Comparison of ENCODE assay signal across 10 cellular contexts in genomic region chr11:66641834-66642233, GRCh38. TPM values are rescaled to one million over a fixed set of nuclear protein-coding genes. Genes with fewer than 3 reads are reported as not detected.
A peak's percentile ranks its signal among the peaks of the same experiment; 100 is the strongest.
DNase-seq lines count a peak whose midpoint lies in the region; ATAC-seq and TF ChIP-seq lines count a peak whose summit lies in the region.
"Had no signal": no experiment of that assay in that cellular context is flagged by ENCODE, and none has a peak within 500 bp of the region (broad histone marks: within the 10 kb centered on the region; RNA-seq: fewer than 3 reads in every experiment).

No MANE protein-coding gene starts in this region.

- H3K9me3 ChIP-seq in iPS-18a (ENCODE audit: control insufficient read depth, low read depth, low read length), result no peaks in the 10 kb centered on the region
- H3K9me3 ChIP-seq in subcutaneous abdominal adipose tissue (ENCODE audit: control insufficient read depth in 5 of 5, low read length in 5 of 5), result no peaks in the 10 kb centered on the region

- H3K36me3 Mint-ChIP-seq in activated T-cell treated with anti-CD3 and anti-CD28 coated beads, Interleukin-2, amount 50 U/mL, for 24 hours (ENCODE audit: low read depth), result peaks cover 97% of the 10 kb centered on the region
- peaks cover 86% of the 10 kb centered on the region for H3K36me3 Mint-ChIP-seq in activated B cell treated with CpG ODN at 0.5 μM for 24 hours (ENCODE audit: low read depth)

- H3K36me3 ChIP-seq in iPS-18a (ENCODE audit: control insufficient read depth, low read depth, low read length) (peaks cover 70% of the 10 kb centered on the region), subcutaneous abdominal adipose tissue (ENCODE audit: control insufficient read depth in 5 of 5, insufficient read depth in 5 of 5, low read length in 5 of 5) (peaks cover 29 to 62% (median 50%) of the 10 kb centered on the region in 5 donors)

- no peak for ATAC-seq in activated B cell treated with CpG ODN at 0.5 μM for 24 hours (ENCODE audit: low read depth)
- ATAC-seq in GM18519 (IDR thresholded peaks at IDR 0.05; ENCODE audit: low FRiP score, unreplicated experiment), result no peak

- no peaks in the 10 kb centered on the region for H3K27me3 Mint-ChIP-seq in activated T-cell treated with anti-CD3 and anti-CD28 coated beads, Interleukin-2, amount 50 U/mL, for 24 hours
- no peaks in the 10 kb centered on the region for H3K27me3 Mint-ChIP-seq in activated B cell treated with CpG ODN at 0.5 μM for 24 hours

- H3K27ac ChIP-seq in iPS-18a (ENCODE audit: low read length) (no peak overlapping the region), subcutaneous abdominal adipose tissue (ENCODE audit: low read depth, low read length) (no peak overlapping the region)

- POLR2A ChIA-PET in activated B cell treated with CpG ODN at 0.5 μM for 24 hours (lab: Charles Lee), result interaction anchor here (0.6 to 11.1 kb wide), 2 partner anchors 12 to 20 kb away, joined by 5 to 272 read pairs; partner anchors contain the start of gene RBM14
- POLR2A ChIA-PET in GM10248 (lab: Yijun Ruan, JAX), result no interaction called here

- peak overlapping the region; percentile 10 for H3K9ac ChIP-seq in iPS-18a (ENCODE audit: low read length)
- H3K9ac ChIP-seq in subcutaneous abdominal adipose tissue (ENCODE audit: low read length in 5 of 5), result peak overlapping the region in 2 of 5 donors; percentile 65 to 73

- H3K4me3 ChIP-seq in iPS-18a (ENCODE audit: low read length) (peak overlapping the region; percentile 100), subcutaneous abdominal adipose tissue (ENCODE audit: low read depth in 1 of 5, low read length in 5 of 5) (peak overlapping the region; percentile 34 to 98 (median 41))

- H3K27me3 ChIP-seq in iPS-18a (ENCODE audit: control insufficient read depth, insufficient read depth, low read length), result no peaks in the 10 kb centered on the region
- no peaks in the 10 kb centered on the region for H3K27me3 ChIP-seq in subcutaneous abdominal adipose tissue (ENCODE audit: control insufficient read depth in 5 of 5, insufficient read depth in 4 of 5, low read length in 5 of 5)

- peaks cover 88% of the 10 kb centered on the region for H3K4me1 Mint-ChIP-seq in activated T-cell treated with anti-CD3 and anti-CD28 coated beads, Interleukin-2, amount 50 U/mL, for 24 hours (ENCODE audit: low read depth)
- H3K4me1 Mint-ChIP-seq in activated B cell treated with CpG ODN at 0.5 μM for 24 hours, result peaks cover 88% of the 10 kb centered on the region

- H3K27ac Mint-ChIP-seq in activated T-cell treated with anti-CD3 and anti-CD28 coated beads, Interleukin-2, amount 50 U/mL, for 24 hours, result peak overlapping the region; percentile 98
- H3K27ac Mint-ChIP-seq in activated B cell treated with CpG ODN at 0.5 μM for 24 hours, result no peak overlapping the region

- intact Hi-C loops in activated B cell treated with CpG ODN at 0.5 μM for 24 hours (cut with micrococcal nuclease), result no loop called here

- DNase-seq in activated T-cell treated with anti-CD3 and anti-CD28 coated beads, Interleukin-2, amount 50 U/mL, for 24 hours, result no peak
- DNase-seq in activated T-cell treated with anti-CD3 and anti-CD28 coated beads, Interleukin-2, amount 50 U/mL, for 1 hour, result no peak
- DNase-seq in activated B cell treated with CpG ODN at 0.5 μM for 24 hours, result no peak
- no peak for DNase-seq in NCI-H446 (lab: John Stamatoyannopoulos, UW)
- DNase-seq in GM10248 (ENCODE audit: extremely low spot score), result no peak
- DNase-seq: dermis blood vessel endothelial cell, DMS53 had no signal

- TF ChIP-seq CTCF in activated B cell treated with CpG ODN at 0.5 μM for 24 hours (IDR thresholded peaks at IDR 0.05) (no peak), GM10248 (IDR thresholded peaks at IDR 0.05; ENCODE audit: control extremely low read depth, extremely low read depth, low read depth, missing control alignments) (no peak)

- H3K4me1 ChIP-seq in iPS-18a (ENCODE audit: control insufficient read depth, low read depth, low read length), result peaks cover 36% of the 10 kb centered on the region
- H3K4me1 ChIP-seq in subcutaneous abdominal adipose tissue (ENCODE audit: control insufficient read depth in 5 of 5, insufficient read depth in 5 of 5, low read length in 5 of 5), result peaks cover 17 to 83% (median 77%) of the 10 kb centered on the region in 5 donors

- H3K9me3 Mint-ChIP-seq in activated T-cell treated with anti-CD3 and anti-CD28 coated beads, Interleukin-2, amount 50 U/mL, for 24 hours, result no peaks in the 10 kb centered on the region
- H3K9me3 Mint-ChIP-seq in activated B cell treated with CpG ODN at 0.5 μM for 24 hours, result no peaks in the 10 kb centered on the region

- CTCF ChIA-PET in activated B cell treated with CpG ODN at 0.5 μM for 24 hours (lab: Charles Lee), result no interaction called here
- CTCF ChIA-PET in GM10248 (lab: Yijun Ruan, JAX), result no interaction called here

- peak overlapping the region; percentile 96 for H3K4me3 Mint-ChIP-seq in activated T-cell treated with anti-CD3 and anti-CD28 coated beads, Interleukin-2, amount 50 U/mL, for 24 hours
- H3K4me3 Mint-ChIP-seq in activated B cell treated with CpG ODN at 0.5 μM for 24 hours, result peak overlapping the region; percentile 7

RNA-seq across cellular contexts. Expression of gene RBM4, which starts 3.3 kb away (rescaled TPM):
- total RNA-seq in activated B cell treated with CpG ODN at 0.5 μM for 24 hours, result 197 and 202 TPM in 2 replicates

RNA-seq across cellular contexts. Expression of gene RBM14, which starts 25.4 kb away (rescaled TPM):
- total RNA-seq in activated B cell treated with CpG ODN at 0.5 μM for 24 hours, result 147 and 160 TPM in 2 replicates

RNA-seq across cellular contexts. Expression of gene RBM4B, which starts 35.9 kb away (rescaled TPM):
- total RNA-seq in activated B cell treated with CpG ODN at 0.5 μM for 24 hours, result 30.8 and 34.4 TPM in 2 replicates

RNA-seq across cellular contexts. Expression of gene CCS, which starts 48.8 kb away (rescaled TPM):
- 59.0 and 65.3 TPM in 2 replicates for total RNA-seq in activated B cell treated with CpG ODN at 0.5 μM for 24 hours

RNA-seq across cellular contexts. Expression of gene CCDC87, which starts 49.0 kb away (rescaled TPM):
- 0.22 and 0.31 TPM in 2 replicates for total RNA-seq in activated B cell treated with CpG ODN at 0.5 μM for 24 hours
